ENCODE assay signal across 1 cellular context in the genomic region with DNA sequence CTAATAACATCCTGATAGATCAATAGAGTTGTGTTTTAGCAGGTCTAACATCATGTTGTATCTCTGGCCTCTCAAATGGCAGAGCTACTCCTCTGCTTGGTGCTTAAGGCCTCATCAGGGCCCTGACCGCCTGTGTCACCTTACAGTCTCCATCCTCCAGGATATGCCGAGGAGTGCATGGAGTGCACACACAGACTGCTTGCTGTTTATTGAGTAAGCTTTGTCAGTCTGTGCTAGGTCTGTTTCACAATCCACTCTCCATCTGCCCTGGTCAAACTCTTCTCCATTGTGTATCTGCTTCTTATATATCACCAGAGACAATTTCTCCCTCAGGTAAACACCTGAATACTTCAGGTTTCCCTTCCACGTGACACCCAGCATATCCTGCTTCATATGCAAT.
TF ChIP-seq lines count a peak whose summit lies in the region.

No MANE protein-coding gene starts in this region.

TF ChIP-seq in H1, 55 proteins besides CTCF, POLR2A, EP300 and RAD21 (continued from another document):
- TF ChIP-seq, protein P1, sequence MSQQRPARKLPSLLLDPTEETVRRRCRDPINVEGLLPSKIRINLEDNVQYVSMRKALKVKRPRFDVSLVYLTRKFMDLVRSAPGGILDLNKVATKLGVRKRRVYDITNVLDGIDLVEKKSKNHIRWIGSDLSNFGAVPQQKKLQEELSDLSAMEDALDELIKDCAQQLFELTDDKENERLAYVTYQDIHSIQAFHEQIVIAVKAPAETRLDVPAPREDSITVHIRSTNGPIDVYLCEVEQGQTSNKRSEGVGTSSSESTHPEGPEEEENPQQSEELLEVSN (IDR thresholded peaks at IDR 0.05): no peak
- TF ChIP-seq ASH2L (IDR thresholded peaks at IDR 0.05; ENCODE audit: low read length): no peak
- no peak for TF ChIP-seq GABPA (IDR thresholded peaks at IDR 0.05; ENCODE audit: borderline replicate concordance, insufficient read depth, low read length)
- TF ChIP-seq, protein P2, sequence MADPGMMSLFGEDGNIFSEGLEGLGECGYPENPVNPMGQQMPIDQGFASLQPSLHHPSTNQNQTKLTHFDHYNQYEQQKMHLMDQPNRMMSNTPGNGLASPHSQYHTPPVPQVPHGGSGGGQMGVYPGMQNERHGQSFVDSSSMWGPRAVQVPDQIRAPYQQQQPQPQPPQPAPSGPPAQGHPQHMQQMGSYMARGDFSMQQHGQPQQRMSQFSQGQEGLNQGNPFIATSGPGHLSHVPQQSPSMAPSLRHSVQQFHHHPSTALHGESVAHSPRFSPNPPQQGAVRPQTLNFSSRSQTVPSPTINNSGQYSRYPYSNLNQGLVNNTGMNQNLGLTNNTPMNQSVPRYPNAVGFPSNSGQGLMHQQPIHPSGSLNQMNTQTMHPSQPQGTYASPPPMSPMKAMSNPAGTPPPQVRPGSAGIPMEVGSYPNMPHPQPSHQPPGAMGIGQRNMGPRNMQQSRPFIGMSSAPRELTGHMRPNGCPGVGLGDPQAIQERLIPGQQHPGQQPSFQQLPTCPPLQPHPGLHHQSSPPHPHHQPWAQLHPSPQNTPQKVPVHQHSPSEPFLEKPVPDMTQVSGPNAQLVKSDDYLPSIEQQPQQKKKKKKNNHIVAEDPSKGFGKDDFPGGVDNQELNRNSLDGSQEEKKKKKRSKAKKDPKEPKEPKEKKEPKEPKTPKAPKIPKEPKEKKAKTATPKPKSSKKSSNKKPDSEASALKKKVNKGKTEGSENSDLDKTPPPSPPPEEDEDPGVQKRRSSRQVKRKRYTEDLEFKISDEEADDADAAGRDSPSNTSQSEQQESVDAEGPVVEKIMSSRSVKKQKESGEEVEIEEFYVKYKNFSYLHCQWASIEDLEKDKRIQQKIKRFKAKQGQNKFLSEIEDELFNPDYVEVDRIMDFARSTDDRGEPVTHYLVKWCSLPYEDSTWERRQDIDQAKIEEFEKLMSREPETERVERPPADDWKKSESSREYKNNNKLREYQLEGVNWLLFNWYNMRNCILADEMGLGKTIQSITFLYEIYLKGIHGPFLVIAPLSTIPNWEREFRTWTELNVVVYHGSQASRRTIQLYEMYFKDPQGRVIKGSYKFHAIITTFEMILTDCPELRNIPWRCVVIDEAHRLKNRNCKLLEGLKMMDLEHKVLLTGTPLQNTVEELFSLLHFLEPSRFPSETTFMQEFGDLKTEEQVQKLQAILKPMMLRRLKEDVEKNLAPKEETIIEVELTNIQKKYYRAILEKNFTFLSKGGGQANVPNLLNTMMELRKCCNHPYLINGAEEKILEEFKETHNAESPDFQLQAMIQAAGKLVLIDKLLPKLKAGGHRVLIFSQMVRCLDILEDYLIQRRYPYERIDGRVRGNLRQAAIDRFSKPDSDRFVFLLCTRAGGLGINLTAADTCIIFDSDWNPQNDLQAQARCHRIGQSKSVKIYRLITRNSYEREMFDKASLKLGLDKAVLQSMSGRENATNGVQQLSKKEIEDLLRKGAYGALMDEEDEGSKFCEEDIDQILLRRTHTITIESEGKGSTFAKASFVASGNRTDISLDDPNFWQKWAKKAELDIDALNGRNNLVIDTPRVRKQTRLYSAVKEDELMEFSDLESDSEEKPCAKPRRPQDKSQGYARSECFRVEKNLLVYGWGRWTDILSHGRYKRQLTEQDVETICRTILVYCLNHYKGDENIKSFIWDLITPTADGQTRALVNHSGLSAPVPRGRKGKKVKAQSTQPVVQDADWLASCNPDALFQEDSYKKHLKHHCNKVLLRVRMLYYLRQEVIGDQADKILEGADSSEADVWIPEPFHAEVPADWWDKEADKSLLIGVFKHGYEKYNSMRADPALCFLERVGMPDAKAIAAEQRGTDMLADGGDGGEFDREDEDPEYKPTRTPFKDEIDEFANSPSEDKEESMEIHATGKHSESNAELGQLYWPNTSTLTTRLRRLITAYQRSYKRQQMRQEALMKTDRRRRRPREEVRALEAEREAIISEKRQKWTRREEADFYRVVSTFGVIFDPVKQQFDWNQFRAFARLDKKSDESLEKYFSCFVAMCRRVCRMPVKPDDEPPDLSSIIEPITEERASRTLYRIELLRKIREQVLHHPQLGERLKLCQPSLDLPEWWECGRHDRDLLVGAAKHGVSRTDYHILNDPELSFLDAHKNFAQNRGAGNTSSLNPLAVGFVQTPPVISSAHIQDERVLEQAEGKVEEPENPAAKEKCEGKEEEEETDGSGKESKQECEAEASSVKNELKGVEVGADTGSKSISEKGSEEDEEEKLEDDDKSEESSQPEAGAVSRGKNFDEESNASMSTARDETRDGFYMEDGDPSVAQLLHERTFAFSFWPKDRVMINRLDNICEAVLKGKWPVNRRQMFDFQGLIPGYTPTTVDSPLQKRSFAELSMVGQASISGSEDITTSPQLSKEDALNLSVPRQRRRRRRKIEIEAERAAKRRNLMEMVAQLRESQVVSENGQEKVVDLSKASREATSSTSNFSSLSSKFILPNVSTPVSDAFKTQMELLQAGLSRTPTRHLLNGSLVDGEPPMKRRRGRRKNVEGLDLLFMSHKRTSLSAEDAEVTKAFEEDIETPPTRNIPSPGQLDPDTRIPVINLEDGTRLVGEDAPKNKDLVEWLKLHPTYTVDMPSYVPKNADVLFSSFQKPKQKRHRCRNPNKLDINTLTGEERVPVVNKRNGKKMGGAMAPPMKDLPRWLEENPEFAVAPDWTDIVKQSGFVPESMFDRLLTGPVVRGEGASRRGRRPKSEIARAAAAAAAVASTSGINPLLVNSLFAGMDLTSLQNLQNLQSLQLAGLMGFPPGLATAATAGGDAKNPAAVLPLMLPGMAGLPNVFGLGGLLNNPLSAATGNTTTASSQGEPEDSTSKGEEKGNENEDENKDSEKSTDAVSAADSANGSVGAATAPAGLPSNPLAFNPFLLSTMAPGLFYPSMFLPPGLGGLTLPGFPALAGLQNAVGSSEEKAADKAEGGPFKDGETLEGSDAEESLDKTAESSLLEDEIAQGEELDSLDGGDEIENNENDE (IDR thresholded peaks at IDR 0.05; ENCODE audit: insufficient replicate concordance, low read length): no peak
- no peak for TF ChIP-seq CHD2 (IDR thresholded peaks at IDR 0.05; ENCODE audit: low read length)
- no peak for TF ChIP-seq EZH2 (IDR thresholded peaks at IDR 0.05; ENCODE audit: low read depth, low read length, severe bottlenecking)
- TF ChIP-seq BCL11A (IDR thresholded peaks at IDR 0.05; ENCODE audit: low read depth in 2 of 2, low read length in 2 of 2): no peak
- no peak for TF ChIP-seq SRF (IDR thresholded peaks at IDR 0.05; ENCODE audit: low read depth, low read length)
- no peak for TF ChIP-seq CEBPB (IDR thresholded peaks at IDR 0.05; ENCODE audit: low read depth, low read length)
